In the genomic region with DNA sequence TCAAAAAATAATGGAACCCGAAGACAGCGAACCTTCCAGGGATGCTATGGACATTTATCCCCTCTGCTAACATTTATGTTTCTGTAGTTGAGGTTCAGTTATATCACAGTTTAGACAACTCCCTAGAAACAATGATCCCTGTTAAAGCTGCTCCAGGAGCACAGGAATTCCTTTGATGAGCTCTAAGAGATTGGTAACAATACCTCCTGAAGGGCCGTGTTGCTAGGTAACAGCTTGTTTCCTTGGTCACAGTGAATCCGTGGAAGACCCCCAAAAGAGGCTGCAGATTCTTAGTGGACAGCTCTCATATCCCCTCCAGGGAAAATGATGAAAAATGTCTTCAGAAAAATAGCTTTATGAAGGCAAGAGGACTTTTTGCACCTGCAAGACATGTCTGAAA, we compare ENCODE assay signal across 18 cellular contexts.
"Had no signal": no experiment of that assay in that cellular context is flagged by ENCODE, and none has a peak within 500 bp of the region (broad histone marks: within the 10 kb centered on the region; RNA-seq: fewer than 3 reads in every experiment).

No MANE protein-coding gene starts in this region.

- H3K4me1 Mint-ChIP-seq: activated naive CD4-positive, alpha-beta T cell treated with anti-CD3 and anti-CD28 coated beads, Interleukin-2, amount 10 ng/mL, durations not matched to agents 7 days and 5 days; stimulated activated memory B cell treated with anti-CD40 and anti-IgM and Interleukin-4, amounts not matched to agents 10 μg/mL and 1 μg/mL and 100 μg/mL, for 72 hours had no signal

- H3K36me3 Mint-ChIP-seq: activated naive CD4-positive, alpha-beta T cell treated with anti-CD3 and anti-CD28 coated beads, Interleukin-2, amount 10 ng/mL, durations not matched to agents 7 days and 5 days; stimulated activated memory B cell treated with anti-CD40 and anti-IgM and Interleukin-4, amounts not matched to agents 10 μg/mL and 1 μg/mL and 100 μg/mL, for 72 hours; type B pancreatic cell had no signal

- H3K4me3 Mint-ChIP-seq: activated naive CD4-positive, alpha-beta T cell treated with anti-CD3 and anti-CD28 coated beads, Interleukin-2, amount 10 ng/mL, durations not matched to agents 7 days and 5 days; activated T-cell treated with anti-CD3 and anti-CD28 coated beads, Interleukin-2, amount 50 U/mL, for 4 hours; stimulated activated memory B cell treated with anti-CD40 and anti-IgM and Interleukin-4, amounts not matched to agents 10 μg/mL and 1 μg/mL and 100 μg/mL, for 72 hours; type B pancreatic cell had no signal

- H3K9me3 Mint-ChIP-seq: activated naive CD4-positive, alpha-beta T cell treated with anti-CD3 and anti-CD28 coated beads, Interleukin-2, amount 10 ng/mL, durations not matched to agents 7 days and 5 days; activated T-cell treated with anti-CD3 and anti-CD28 coated beads, Interleukin-2, amount 50 U/mL, for 4 hours; stimulated activated memory B cell treated with anti-CD40 and anti-IgM and Interleukin-4, amounts not matched to agents 10 μg/mL and 1 μg/mL and 100 μg/mL, for 72 hours; type B pancreatic cell had no signal

- ATAC-seq: activated T-cell treated with anti-CD3 and anti-CD28 coated beads, Interleukin-2, amount 50 U/mL, for 4 hours; stimulated activated memory B cell treated with anti-CD40 and anti-IgM and Interleukin-4, amounts not matched to agents 10 μg/mL and 1 μg/mL and 100 μg/mL, for 72 hours had no signal

- H3K27me3 Mint-ChIP-seq: activated naive CD4-positive, alpha-beta T cell treated with anti-CD3 and anti-CD28 coated beads, Interleukin-2, amount 10 ng/mL, durations not matched to agents 7 days and 5 days; stimulated activated memory B cell treated with anti-CD40 and anti-IgM and Interleukin-4, amounts not matched to agents 10 μg/mL and 1 μg/mL and 100 μg/mL, for 72 hours; type B pancreatic cell had no signal

- H2AFZ ChIP-seq: parathyroid adenoma had no signal

- H3K27ac ChIP-seq: ascending aorta, coronary artery, left ventricle myocardium inferior, neutrophil, parathyroid adenoma, sigmoid colon, testis had no signal

- DNase-seq: activated CD4-positive, alpha-beta T cell treated with anti-CD3 and anti-CD28 coated beads, Interleukin-2, amount 50 U/mL, for 1 hour; activated CD4-positive, CD25-positive, alpha-beta regulatory T cell treated with anti-CD3 and anti-CD28 coated beads, Interleukin-2, amount 50 U/mL, for 72 hours; activated CD8-positive, alpha-beta memory T cell treated with anti-CD3 and anti-CD28 coated beads, Interleukin-2, amount 50 U/mL, for 4 hours; activated naive CD4-positive, alpha-beta T cell treated with anti-CD3 and anti-CD28 coated beads, Interleukin-2, amount 10 ng/mL, durations not matched to agents 7 days and 5 days; activated T-cell treated with anti-CD3 and anti-CD28 coated beads, Interleukin-2, amount 50 U/mL, for 4 hours; effector memory CD4-positive, alpha-beta T cell; left ventricle myocardium inferior; mammary epithelial cell; sigmoid colon; stimulated activated CD4-positive, alpha-beta T cell treated with anti-CD3 and anti-CD28 coated beads, Interleukin-4, amount 100 ng/mL, for 24 hours; T1000; testis had no signal

- H3K27me3 ChIP-seq: ascending aorta, neutrophil, sigmoid colon, testis had no signal

- H3K9ac ChIP-seq: parathyroid adenoma had no signal

- H3K27ac Mint-ChIP-seq: activated naive CD4-positive, alpha-beta T cell treated with anti-CD3 and anti-CD28 coated beads, Interleukin-2, amount 10 ng/mL, durations not matched to agents 7 days and 5 days; stimulated activated memory B cell treated with anti-CD40 and anti-IgM and Interleukin-4, amounts not matched to agents 10 μg/mL and 1 μg/mL and 100 μg/mL, for 72 hours; type B pancreatic cell had no signal

- H3K9me3 ChIP-seq: ascending aorta, left ventricle myocardium inferior, neutrophil, testis had no signal

- H3K4me3 ChIP-seq: ascending aorta, coronary artery, left ventricle myocardium inferior, sigmoid colon, testis had no signal

- H3K4me1 ChIP-seq: ascending aorta, left ventricle myocardium inferior, parathyroid adenoma, sigmoid colon had no signal

- H3K36me3 ChIP-seq: ascending aorta, left ventricle myocardium inferior, neutrophil, sigmoid colon had no signal

- H3K79me2 ChIP-seq: parathyroid adenoma had no signal
